In genomic region chr4:21198683-21199082, GRCh38 we compare ENCODE assay signal across 18 cellular contexts.
"Had no signal": no experiment of that assay in that cellular context is flagged by ENCODE, and none has a peak within 500 bp of the region (broad histone marks: within the 10 kb centered on the region; RNA-seq: fewer than 3 reads in every experiment).

No MANE protein-coding gene starts in this region.

- H3K27ac Mint-ChIP-seq: IgD-negative memory B cell had no signal

- H3K27ac ChIP-seq: KMS-11, RWPE1 had no signal

- H3K4me2 ChIP-seq: KMS-11 had no signal

- H3K36me3 Mint-ChIP-seq: IgD-negative memory B cell had no signal

- H3K9ac ChIP-seq: KMS-11 had no signal

- H3K4me3 Mint-ChIP-seq: IgD-negative memory B cell had no signal

- H3K27me3 Mint-ChIP-seq: IgD-negative memory B cell had no signal

- H3K4me1 Mint-ChIP-seq: IgD-negative memory B cell had no signal

- DNase-seq: Kasumi-1; MM.1S; NCI-H1092 treated with DMSO at 0.1 percent for 48 hours; NCI-H1436; NCI-H187; NCI-H2029; NCI-H2171 treated with DMSO at 0.1 percent for 48 hours; NCI-H345; NCI-H524 treated with DMSO at 0.1 percent for 48 hours; NCI-H69; NCI-H774; NK-92 treated with Interleukin-12 subunit alpha and Interleukin-12 subunit beta, amount 100 ng/mL, for 24 hours; PC-3; SHP77 had no signal

- H3K4me3 ChIP-seq: K562 had no signal
